Comparison of ENCODE assay signal across 27 cellular contexts in genomic region chr2:233119123-233119522, GRCh38. TPM values are rescaled to one million over a fixed set of nuclear protein-coding genes. Genes with fewer than 3 reads are reported as not detected.
DNase-seq lines count a peak whose midpoint lies in the region; ATAC-seq and TF ChIP-seq lines count a peak whose summit lies in the region.
"Had no signal": no experiment of that assay in that cellular context is flagged by ENCODE, and none has a peak within 500 bp of the region (broad histone marks: within the 10 kb centered on the region; RNA-seq: fewer than 3 reads in every experiment).

No MANE protein-coding gene starts in this region.

- POLR2A ChIA-PET in CD4-positive, alpha-beta memory T cell (lab: Charles Lee; ENCODE audit: partially characterized antibody), result no interaction called here
- POLR2A ChIA-PET in T-cell (lab: Charles Lee), result no interaction called here

- H3K9me3 Mint-ChIP-seq in CD4-positive, alpha-beta memory T cell, result peaks cover 0 to 2% (median 0%) of the 10 kb centered on the region in 8 donors
- H3K9me3 Mint-ChIP-seq in T-cell (peaks cover 0 to 3% (median 0%) of the 10 kb centered on the region in 3 donors), endothelial cell (ENCODE audit: unreplicated experiment) (no peaks in the 10 kb centered on the region)
- H3K9me3 Mint-ChIP-seq: endodermal cell had no signal

- DNase-seq in CD4-positive, alpha-beta memory T cell, result no peak
- DNase-seq in T-cell, result no peak
- no peak for DNase-seq in endothelial cell (ENCODE audit: low spot score)
- peak; percentile 58 for DNase-seq in putamen (ENCODE audit: low spot score)
- DNase-seq in thyroid gland, result no peak
- no peak for DNase-seq in gastrocnemius medialis
- DNase-seq: activated CD4-positive, alpha-beta T cell treated with anti-CD3 and anti-CD28 coated beads for 1 hour; activated CD8-positive, alpha-beta T cell treated with anti-CD3 and anti-CD28 coated beads for 36 hours; amniotic stem cell; cortex of kidney; DND-41; endodermal cell; KG1; left cardiac atrium; MM.1S; NCI-H1436; NCI-H748 treated with DMSO at 0.1 percent for 48 hours; T-helper 1 cell had no signal

- peaks cover 39 to 65% of the 10 kb centered on the region in 2 donors for H3K36me3 Mint-ChIP-seq in CD4-positive, alpha-beta memory T cell
- H3K36me3 Mint-ChIP-seq in T-cell (peaks cover 40% of the 10 kb centered on the region), endothelial cell (ENCODE audit: low read depth, unreplicated experiment) (peaks cover 43% of the 10 kb centered on the region)
- H3K36me3 Mint-ChIP-seq: type B pancreatic cell had no signal

- H3K27me3 ChIP-seq in CD4-positive, alpha-beta memory T cell (ENCODE audit: insufficient read depth, low read length), result no peaks in the 10 kb centered on the region
- H3K27me3 ChIP-seq in thyroid gland, result no peaks in the 10 kb centered on the region
- H3K27me3 ChIP-seq in gastrocnemius medialis, result no peaks in the 10 kb centered on the region
- H3K27me3 ChIP-seq: BLaER1 treated with 17β-estradiol and CSF1 and Interleukin-3, amounts not matched to agents 10 nM and 100 nM; hepatocyte; SJSA1 had no signal

- peak overlapping the region in 3 of 8 donors; percentile 3 to 30 (median 15) for H3K4me3 Mint-ChIP-seq in CD4-positive, alpha-beta memory T cell
- H3K4me3 Mint-ChIP-seq in T-cell, result peak overlapping the region in 1 of 3 donors; percentile 62
- no peak overlapping the region for H3K4me3 Mint-ChIP-seq in endothelial cell (ENCODE audit: unreplicated experiment)
- H3K4me3 Mint-ChIP-seq: activated CD8-positive, alpha-beta T cell treated with anti-CD3 and anti-CD28 coated beads for 36 hours; endodermal cell; type B pancreatic cell had no signal

- H3K27me3 Mint-ChIP-seq in CD4-positive, alpha-beta memory T cell, result no peaks in the 10 kb centered on the region
- H3K27me3 Mint-ChIP-seq in T-cell (no peaks in the 10 kb centered on the region), endothelial cell (ENCODE audit: unreplicated experiment) (peaks cover 9% of the 10 kb centered on the region)
- H3K27me3 Mint-ChIP-seq: activated CD8-positive, alpha-beta T cell treated with anti-CD3 and anti-CD28 coated beads for 36 hours; type B pancreatic cell had no signal

- no peak overlapping the region for H3K27ac ChIP-seq in CD4-positive, alpha-beta memory T cell (ENCODE audit: low read depth, low read length)
- H3K27ac ChIP-seq in thyroid gland (no peak overlapping the region), gastrocnemius medialis (no peak overlapping the region)
- H3K27ac ChIP-seq: BLaER1 treated with 17β-estradiol and CSF1 and Interleukin-3, amounts not matched to agents 10 nM and 100 nM; esophagus muscularis mucosa; gastroesophageal sphincter; hepatocyte; SJSA1; skin epidermis had no signal

- in situ Hi-C loops in gastrocnemius medialis (cut with MboI; ENCODE audit: low sequenced_read_pairs in 4 of 4), result no loop called here

- TF ChIP-seq POLR2A in thyroid gland (IDR thresholded peaks at IDR 0.05) (no peak), gastrocnemius medialis (IDR thresholded peaks at IDR 0.05) (no peak)

- 73 to 87% methylated on average over 8 of the region's 8 CpGs for WGBS in thyroid gland, 2 donors

- H3K36me3 ChIP-seq in CD4-positive, alpha-beta memory T cell (ENCODE audit: insufficient read depth, low read length), result peaks cover 33% of the 10 kb centered on the region
- H3K36me3 ChIP-seq in thyroid gland (no peaks in the 10 kb centered on the region), gastrocnemius medialis (no peaks in the 10 kb centered on the region)
- H3K36me3 ChIP-seq: gastroesophageal sphincter, HAP-1, SJSA1 had no signal

- CTCF ChIA-PET in CD4-positive, alpha-beta memory T cell (lab: Charles Lee; ENCODE audit: partially characterized antibody), result interaction anchor here (1.8 kb wide), 1 partner anchor 65 kb away, joined by 6 read pairs; no protein-coding TSS in a partner anchor
- CTCF ChIA-PET in T-cell (lab: Charles Lee), result interaction anchor here in 1 of 2 donors (1.2 kb wide), 1 partner anchor 59 kb away, joined by 3 read pairs; the partner anchor contains the start of gene INPP5D

- intact Hi-C loops in CD4-positive, alpha-beta memory T cell (cut with micrococcal nuclease), result no loop called here
- intact Hi-C loops in thyroid gland (cut with DNase I), result no loop called here
- intact Hi-C loops in gastrocnemius medialis (cut with DNase I; ENCODE audit: low total_unique reads), result no loop called here

- no peak overlapping the region for H3K4me3 ChIP-seq in CD4-positive, alpha-beta memory T cell (ENCODE audit: low read length in 2 of 2)
- H3K4me3 ChIP-seq in thyroid gland (replicated peaks in 1 of 3) (no peak overlapping the region), gastrocnemius medialis (no peak overlapping the region)
- H3K4me3 ChIP-seq: BLaER1 treated with 17β-estradiol and CSF1 and Interleukin-3, amounts not matched to agents 10 nM and 100 nM; esophagus muscularis mucosa; gastroesophageal sphincter; HAP-1; hepatocyte; SJSA1; skin epidermis had no signal

- TF ChIP-seq CTCF in endothelial cell (IDR thresholded peaks at IDR 0.05; ENCODE audit: unreplicated experiment) (no peak), thyroid gland (IDR thresholded peaks at IDR 0.05) (no peak), gastrocnemius medialis (IDR thresholded peaks at IDR 0.05 in 4 of 5, conservative IDR thresholded peaks at IDR 0.05 in 1 of 5) (no peak)

- ATAC-seq in T-cell (replicated peaks in 1 of 4) (no peak), HG03469 (IDR thresholded peaks at IDR 0.05; ENCODE audit: unreplicated experiment) (no peak), gastrocnemius medialis (no peak)
- ATAC-seq: activated CD8-positive, alpha-beta T cell treated with anti-CD3 and anti-CD28 coated beads for 36 hours; gastroesophageal sphincter; left cardiac atrium had no signal

- no peaks in the 10 kb centered on the region for H3K9me3 ChIP-seq in CD4-positive, alpha-beta memory T cell (ENCODE audit: control insufficient read depth in 1 of 2, low read length in 2 of 2)
- H3K9me3 ChIP-seq in thyroid gland (no peaks in the 10 kb centered on the region), gastrocnemius medialis (no peaks in the 10 kb centered on the region)
- H3K9me3 ChIP-seq: esophagus muscularis mucosa, gastroesophageal sphincter, HAP-1, SJSA1 had no signal

- peaks cover 30 to 60% (median 47%) of the 10 kb centered on the region in 4 donors for H3K4me1 Mint-ChIP-seq in CD4-positive, alpha-beta memory T cell
- H3K4me1 Mint-ChIP-seq in T-cell (peaks cover 60 to 63% (median 61%) of the 10 kb centered on the region in 3 donors), endothelial cell (ENCODE audit: unreplicated experiment) (peaks cover 30% of the 10 kb centered on the region)

- H3K27ac Mint-ChIP-seq in CD4-positive, alpha-beta memory T cell, result peak overlapping the region in 6 of 7 donors; percentile 32 to 85 (median 70)
- H3K27ac Mint-ChIP-seq in T-cell (peak overlapping the region; percentile 20 to 80), endothelial cell (ENCODE audit: unreplicated experiment) (peak overlapping the region; percentile 27)
- H3K27ac Mint-ChIP-seq: endodermal cell, type B pancreatic cell had no signal

- peaks cover 27% of the 10 kb centered on the region for H3K4me1 ChIP-seq in CD4-positive, alpha-beta memory T cell (ENCODE audit: insufficient read depth, low read length)
- no peaks in the 10 kb centered on the region for H3K4me1 ChIP-seq in thyroid gland
- no peaks in the 10 kb centered on the region for H3K4me1 ChIP-seq in gastrocnemius medialis
- H3K4me1 ChIP-seq: esophagus muscularis mucosa, gastroesophageal sphincter, HAP-1 had no signal

RNA-seq across cellular contexts. Expression of gene INPP5D, which starts 59.0 kb away (rescaled TPM):
- total RNA-seq in CD4-positive, alpha-beta memory T cell, result 100 to 1,000 TPM; 117 to 127 TPM
- polyA plus RNA-seq in CD4-positive, alpha-beta memory T cell, result 100 to 1,000 TPM in 1 of 2 donors, 10 to 100 TPM in 1; 29.6 to 125 TPM
- total RNA-seq in T-cell (100 to 1,000 TPM; 108 to 216 (median 135) TPM), endothelial cell (ENCODE audit: unreplicated experiment) (79.2 TPM), thyroid gland (10 to 100 TPM in 2 of 4 donors, 1 to 10 TPM in 2; 7.1 to 13.4 (median 10.5) TPM), gastrocnemius medialis (10 to 100 TPM in 1 of 4 donors, 1 to 10 TPM in 3; 1.7 to 18.7 (median 4.9) TPM)
